ENCODE assay signal across 13 cellular contexts in the genomic region with DNA sequence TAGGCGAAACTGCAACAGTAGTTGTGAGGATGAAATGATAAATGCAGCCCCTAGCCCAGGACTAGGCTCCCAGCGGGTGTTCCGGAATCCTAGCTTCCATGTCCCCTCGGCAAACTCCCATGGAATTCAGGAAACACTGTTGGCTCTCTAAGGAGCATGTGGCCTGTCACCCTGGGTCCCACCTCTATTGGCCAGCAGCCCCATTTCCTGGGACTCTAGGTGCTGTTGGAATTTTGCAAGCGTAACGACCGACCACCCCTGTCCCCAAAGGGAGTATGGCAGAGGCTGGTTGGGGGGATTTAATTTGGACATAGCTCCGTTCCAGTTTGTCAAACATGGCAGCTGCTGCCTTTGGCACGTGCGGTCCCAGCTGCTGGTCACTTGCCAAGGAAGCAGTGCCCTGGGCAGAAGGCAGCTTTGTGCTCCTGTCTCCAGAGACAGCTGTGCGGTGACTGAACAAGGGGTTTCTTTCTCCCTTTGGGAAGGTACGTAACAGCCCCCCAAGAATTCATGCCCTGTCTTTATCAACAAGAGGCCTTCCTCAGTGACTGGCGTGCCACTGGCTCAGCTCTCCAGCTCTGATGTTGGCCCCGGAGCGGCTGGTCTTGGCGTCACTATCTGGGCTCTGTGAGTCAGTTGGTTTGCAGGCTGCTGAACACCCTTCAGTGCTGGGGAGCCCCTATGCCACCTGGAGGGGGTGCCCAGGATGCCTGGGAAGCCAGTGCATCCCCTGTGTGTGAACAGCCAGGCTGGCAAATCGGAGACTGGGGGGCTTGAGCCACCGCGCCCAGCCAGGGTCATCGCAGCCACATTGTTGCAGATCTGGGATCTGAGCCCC.
DNase-seq lines count a peak whose midpoint lies in the region.
"Had no signal": no experiment of that assay in that cellular context is flagged by ENCODE, and none has a peak within 500 bp of the region (broad histone marks: within the 10 kb centered on the region; RNA-seq: fewer than 3 reads in every experiment).

No MANE protein-coding gene starts in this region.

- peak; percentile 54 for DNase-seq in activated effector memory CD4-positive, alpha-beta T cell treated with anti-CD3 and anti-CD28 coated beads, Interleukin-2, amount 50 U/mL, for 16 hours
- DNase-seq in activated effector memory CD4-positive, alpha-beta T cell treated with Interleukin-2 at 50 U/mL for 16 hours, result no peak
- DNase-seq in NCI-H1694 (lab: John Stamatoyannopoulos, UW) (peak; percentile 62), head of caudate nucleus (peak in 41 of 42 donors; percentile 28 to 81 (median 59)), substantia nigra (lab: John Stamatoyannopoulos, UW) (peak in 27 of 49 donors; percentile 15 to 74 (median 41)), NCI-H82 treated with DMSO at 0.1 percent for 48 hours (lab: John Stamatoyannopoulos, UW; ENCODE audit: unreplicated experiment) (no peak), RPMI8226 (no peak)
- DNase-seq in activated CD4-positive, alpha-beta T cell treated with anti-CD3 and anti-CD28 coated beads for 4 hours, result no peak
- DNase-seq: activated CD4-positive, alpha-beta T cell treated with anti-CD3 and anti-CD28 coated beads, Interleukin-2, amount 50 U/mL, for 4 hours; glutamatergic neuron; NCI-H2171 treated with DMSO at 0.1 percent for 48 hours; stomach had no signal

- intact Hi-C loops in head of caudate nucleus (cut with DNase I), result no loop called here

- H3K27ac ChIP-seq in substantia nigra (ENCODE audit: low read depth, low read length, poor library complexity, severe bottlenecking), result peak overlapping the region; percentile 66
- H3K27ac ChIP-seq: SJSA1, stomach had no signal

Comparison
In these comparisons a context has a peak if more than half of its experiments do, and no peak if none do; other contexts are left out.
1. DNase-seq: peak in activated effector memory CD4-positive, alpha-beta T cell treated with anti-CD3 and anti-CD28 coated beads, Interleukin-2, amount 50 U/mL, for 16 hours (single experiment), NCI-H1694 (single experiment), head of caudate nucleus (41 of 42) and substantia nigra (27 of 49); none in activated effector memory CD4-positive, alpha-beta T cell treated with Interleukin-2 at 50 U/mL for 16 hours (single experiment), NCI-H82 treated with DMSO at 0.1 percent for 48 hours (single experiment), RPMI8226 (single experiment) and activated CD4-positive, alpha-beta T cell treated with anti-CD3 and anti-CD28 coated beads for 4 hours (0 of 2).